Comparison of ENCODE assay signal across 8 cellular contexts in the genomic region with DNA sequence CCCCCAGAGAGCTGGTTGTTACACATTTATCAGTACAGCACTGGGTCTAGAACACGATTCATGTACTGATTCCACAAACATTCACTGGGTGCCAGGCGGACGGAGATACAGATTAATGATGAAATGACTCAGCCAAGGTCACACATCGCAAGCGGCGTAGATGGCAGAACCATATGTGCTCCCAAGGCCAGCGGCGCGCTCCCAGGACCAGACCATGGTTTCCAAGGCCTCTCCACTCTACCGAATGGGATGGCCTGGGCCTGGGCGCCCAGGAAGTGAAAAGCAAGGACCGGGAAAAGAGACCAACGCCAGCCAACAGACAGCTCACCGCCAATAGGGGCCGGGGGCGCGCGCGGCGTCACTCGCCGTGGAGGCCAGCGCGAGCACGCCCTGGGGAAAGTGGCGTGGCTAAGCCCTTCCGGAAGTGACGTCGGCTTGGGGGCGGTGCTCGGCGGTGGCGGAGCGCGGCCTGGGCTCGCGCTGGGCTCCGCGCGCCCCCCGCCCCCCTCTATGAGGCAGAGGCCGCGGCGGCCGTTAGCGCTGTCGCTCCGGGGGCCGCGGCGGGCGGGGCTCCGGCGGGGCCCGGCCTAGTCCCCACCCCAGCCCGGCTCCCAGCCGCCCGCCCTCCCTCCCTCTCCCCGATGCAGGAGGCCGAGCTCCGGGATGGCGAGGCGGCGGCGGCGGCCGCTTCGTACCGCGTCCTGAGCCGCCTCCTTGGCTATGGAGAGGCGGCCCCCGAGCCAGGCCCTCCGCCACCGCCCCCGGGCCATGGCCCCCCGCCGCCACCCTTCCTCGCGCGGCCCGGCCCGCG. TPM values are rescaled to one million over a fixed set of nuclear protein-coding genes. Genes with fewer than 3 reads are reported as not detected.
DNase-seq lines count a peak whose midpoint lies in the region; ATAC-seq, FAIRE-seq and TF ChIP-seq lines count a peak whose summit lies in the region.

A gene with protein sequence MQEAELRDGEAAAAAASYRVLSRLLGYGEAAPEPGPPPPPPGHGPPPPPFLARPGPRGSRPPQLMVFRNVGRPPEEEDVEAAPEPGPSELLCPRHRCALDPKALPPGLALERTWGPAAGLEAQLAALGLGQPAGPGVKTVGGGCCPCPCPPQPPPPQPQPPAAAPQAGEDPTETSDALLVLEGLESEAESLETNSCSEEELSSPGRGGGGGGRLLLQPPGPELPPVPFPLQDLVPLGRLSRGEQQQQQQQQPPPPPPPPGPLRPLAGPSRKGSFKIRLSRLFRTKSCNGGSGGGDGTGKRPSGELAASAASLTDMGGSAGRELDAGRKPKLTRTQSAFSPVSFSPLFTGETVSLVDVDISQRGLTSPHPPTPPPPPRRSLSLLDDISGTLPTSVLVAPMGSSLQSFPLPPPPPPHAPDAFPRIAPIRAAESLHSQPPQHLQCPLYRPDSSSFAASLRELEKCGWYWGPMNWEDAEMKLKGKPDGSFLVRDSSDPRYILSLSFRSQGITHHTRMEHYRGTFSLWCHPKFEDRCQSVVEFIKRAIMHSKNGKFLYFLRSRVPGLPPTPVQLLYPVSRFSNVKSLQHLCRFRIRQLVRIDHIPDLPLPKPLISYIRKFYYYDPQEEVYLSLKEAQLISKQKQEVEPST (plus strand): TSS at position 433 of the 811 bp plus-strand sequence. CDS start 209 bp downstream, at position 642.

- H3K27me3 ChIP-seq in keratinocyte (ENCODE audit: control insufficient read depth, extremely low read depth, insufficient read depth, low read length) = no peaks in the 10 kb centered on the region

- H3K27me3 Mint-ChIP-seq in central memory CD8-positive, alpha-beta T cell = no peaks in the 10 kb centered on the region

- FAIRE-seq in keratinocyte (lab: Jason Lieb, UNC) = no peak

- H2AFZ ChIP-seq in keratinocyte (ENCODE audit: control insufficient read depth, low read length) = peak within 1 kb of the TSS; percentile 95

- peak within 1 kb of the TSS; percentile 76 for H3K27ac ChIP-seq in keratinocyte (ENCODE audit: control insufficient read depth, insufficient read depth, low read length)

- dilution Hi-C loops in keratinocyte (cut with MboI; ENCODE audit: extremely low pct_ligation_motif_present, low sequenced_read_pairs) = no loop called here

- peak within 1 kb of the TSS; percentile 97 for H3K27ac Mint-ChIP-seq in central memory CD8-positive, alpha-beta T cell (ENCODE audit: low read depth)

- H3K4me1 ChIP-seq in keratinocyte (ENCODE audit: control insufficient read depth, extremely low read depth, insufficient read depth, low read length) = peaks cover 11% of the 10 kb centered on the region

- peaks cover 14% of the 10 kb centered on the region for H3K79me2 ChIP-seq in keratinocyte (ENCODE audit: control insufficient read depth, insufficient read depth, low read length)

- no peaks in the 10 kb centered on the region for H4K20me1 ChIP-seq in keratinocyte (ENCODE audit: control insufficient read depth, extremely low read depth, insufficient read depth, low read length)

- no peak for TF ChIP-seq CTCF in keratinocyte (optimal IDR thresholded peaks at IDR 0.05 in 1 of 3, IDR thresholded peaks at IDR 0.05 in 1 of 3, conservative IDR thresholded peaks at IDR 0.05 in 1 of 3; ENCODE audit: extremely low read depth in 1 of 3, insufficient read depth in 2 of 3, low read length in 3 of 3)

- peaks cover 44% of the 10 kb centered on the region for H3K4me1 Mint-ChIP-seq in central memory CD8-positive, alpha-beta T cell

- peaks cover 0 to 2% of the 10 kb centered on the region in 2 experiments for H3K36me3 ChIP-seq in keratinocyte (ENCODE audit: control insufficient read depth in 2 of 2, extremely low read depth in 1 of 2, insufficient read depth in 2 of 2, low read length in 2 of 2)

- peaks cover 4% of the 10 kb centered on the region for H3K36me3 Mint-ChIP-seq in central memory CD8-positive, alpha-beta T cell (ENCODE audit: insufficient read depth)

- H3K9me3 ChIP-seq in keratinocyte (ENCODE audit: control insufficient read depth, low read depth, low read length) = no peaks in the 10 kb centered on the region

- H3K9me1 ChIP-seq in keratinocyte (ENCODE audit: control insufficient read depth, extremely low read depth, insufficient read depth, low read length) = no peaks in the 10 kb centered on the region

- peak within 1 kb of the TSS; percentile 91 for H3K4me3 Mint-ChIP-seq in central memory CD8-positive, alpha-beta T cell

- H3K4me2 ChIP-seq in keratinocyte (ENCODE audit: control insufficient read depth, extremely low read depth, insufficient read depth, low read depth, low read length) = peak within 1 kb of the TSS; percentile 95

- H3K9me3 Mint-ChIP-seq in central memory CD8-positive, alpha-beta T cell = no peaks in the 10 kb centered on the region

- DNase-seq in AG08396 (ENCODE audit: low spot score) (peak; percentile 96), NCI-H345 (lab: John Stamatoyannopoulos, UW) (peak; percentile 94), keratinocyte (ENCODE audit: low read depth, low spot score) (peak; percentile 32)
- DNase-seq in activated CD4-positive, CD25-positive, alpha-beta regulatory T cell treated with anti-CD3 and anti-CD28 coated beads, Interleukin-2, amount 50 U/mL, for 16 hours (ENCODE audit: low read depth, low spot score) = peak; percentile 83
- peak; percentile 84 to 91 for DNase-seq in central memory CD8-positive, alpha-beta T cell (ENCODE audit: low spot score in 2 of 2)
- DNase-seq in stimulated activated CD4-positive, alpha-beta T cell treated with anti-CD3 and anti-CD28 coated beads, Interleukin-12 subunit alpha, Interleukin-12 subunit beta, amount 100 ng/mL, for 48 hours (ENCODE audit: low read depth in 2 of 3, low spot score in 1 of 3) = peak; percentile 79 to 91 (median 86)

- H3K4me3 ChIP-seq in keratinocyte (ENCODE audit: control insufficient read depth in 2 of 3, extremely low read depth in 1 of 3, insufficient read depth in 2 of 3, low read depth in 1 of 3, low read length in 3 of 3) = peak within 1 kb of the TSS; percentile 67 to 78 (median 72)

- ATAC-seq in GM19023 (IDR thresholded peaks at IDR 0.05; ENCODE audit: unreplicated experiment) (peak; percentile 93), HG03196 (IDR thresholded peaks at IDR 0.05; ENCODE audit: unreplicated experiment) (peak; percentile 81)
- peak; percentile 89 for ATAC-seq in central memory CD8-positive, alpha-beta T cell (replicated peaks; ENCODE audit: extremely low read depth, poor library complexity, severe bottlenecking)

- peak within 1 kb of the TSS; percentile 83 for H3K9ac ChIP-seq in keratinocyte (ENCODE audit: control insufficient read depth, extremely low read depth, insufficient read depth, low read length)

RNA-seq across cellular contexts. Expression of the gene that starts here (rescaled TPM):
- polyA plus RNA-seq in keratinocyte = 7.5 to 9.2 TPM (median 7.9 TPM) in 3 replicates
- 2.7 TPM for polyA plus RNA-seq in keratinocyte (2011; ENCODE audit: low read depth)
- polyA plus RNA-seq in keratinocyte (2011; cell fraction: cytosol; rRNA removed) = 6.9 and 7.7 TPM in 2 replicates
- 20.0 and 22.0 TPM in 2 replicates for polyA plus RNA-seq in keratinocyte (2011; cell fraction: nucleus; rRNA removed)
- 9.4 TPM in 2 replicates for polyA plus RNA-seq in keratinocyte (2012; ENCODE audit: low replicate concordance)
- polyA minus RNA-seq in keratinocyte = 19.4 to 28.7 TPM (median 20.1 TPM) in 3 replicates
- polyA minus RNA-seq in keratinocyte (2011; cell fraction: cytosol; rRNA and poly(A)+ RNA removed) = 14.0 TPM
- polyA minus RNA-seq in keratinocyte (2011; cell fraction: nucleus; rRNA and poly(A)+ RNA removed) = 11.5 and 18.2 TPM in 2 replicates

Comparison
In these comparisons a context has a peak if more than half of its experiments do, and no peak if none do; other contexts are left out.
1. Peak in every context shown above with its lines: DNase-seq, ATAC-seq, H3K4me3 ChIP-seq and H3K27ac ChIP-seq.
2. DNase-seq: peak in every context shown above with its lines; median percentile 96 in AG08396; 94 in NCI-H345; 88 in central memory CD8-positive, alpha-beta T cell; 86 in stimulated activated CD4-positive, alpha-beta T cell treated with anti-CD3 and anti-CD28 coated beads, Interleukin-12 subunit alpha, Interleukin-12 subunit beta, amount 100 ng/mL, for 48 hours; 83 in activated CD4-positive, CD25-positive, alpha-beta regulatory T cell treated with anti-CD3 and anti-CD28 coated beads, Interleukin-2, amount 50 U/mL, for 16 hours; 32 in keratinocyte.